ENCODE assay signal across 20 cellular contexts in genomic region chr15:44765036-44765435, GRCh38. TPM values are rescaled to one million over a fixed set of nuclear protein-coding genes. Genes with fewer than 3 reads are reported as not detected.
DNase-seq lines count a peak whose midpoint lies in the region; ATAC-seq, FAIRE-seq and TF ChIP-seq lines count a peak whose summit lies in the region.
"Had no signal": no experiment of that assay in that cellular context is flagged by ENCODE, and none has a peak within 500 bp of the region (broad histone marks: within the 10 kb centered on the region; RNA-seq: fewer than 3 reads in every experiment).

No MANE protein-coding gene starts in this region.

- H3K4me1 ChIP-seq in GM23248 (ENCODE audit: insufficient read depth) (no peaks in the 10 kb centered on the region), K562 (replicated peaks in 1 of 2; ENCODE audit: control insufficient read depth in 2 of 2, insufficient read depth in 2 of 2, low read length in 2 of 2) (no peaks in the 10 kb centered on the region)
- H3K4me1 ChIP-seq: HAP-1 had no signal

- H3K9me3 ChIP-seq in GM23248 (ENCODE audit: low read depth), result no peaks in the 10 kb centered on the region
- H3K9me3 ChIP-seq in K562 (replicated peaks; ENCODE audit: control insufficient read depth, insufficient read depth, low read depth, low read length), result no peaks in the 10 kb centered on the region
- H3K9me3 ChIP-seq: HAP-1 had no signal

- H3K79me2 ChIP-seq in GM23248 (ENCODE audit: insufficient read depth) (no peaks in the 10 kb centered on the region), K562 (ENCODE audit: control insufficient read depth, insufficient read depth, low read length) (no peaks in the 10 kb centered on the region)

- H4K20me1 ChIP-seq in GM23248 (ENCODE audit: insufficient read depth) (no peaks in the 10 kb centered on the region), K562 (replicated peaks; ENCODE audit: control insufficient read depth, insufficient read depth, low read length) (no peaks in the 10 kb centered on the region)

- no peak overlapping the region for H3K4me3 Mint-ChIP-seq in activated CD4-positive, alpha-beta memory T cell treated with anti-CD3 and anti-CD28 coated beads, Interleukin-2, amount 10 ng/mL, durations not matched to agents 7 days and 5 days
- H3K4me3 Mint-ChIP-seq: CD4-positive, alpha-beta memory T cell; HFFc6 had no signal

- H3K36me3 ChIP-seq in GM23248 (ENCODE audit: low read depth) (no peaks in the 10 kb centered on the region), K562 (ENCODE audit: control insufficient read depth, insufficient read depth, low read length) (no peaks in the 10 kb centered on the region)
- H3K36me3 ChIP-seq: HAP-1 had no signal

- H3K27me3 Mint-ChIP-seq in activated CD4-positive, alpha-beta memory T cell treated with anti-CD3 and anti-CD28 coated beads, Interleukin-2, amount 10 ng/mL, durations not matched to agents 7 days and 5 days, result no peaks in the 10 kb centered on the region
- H3K27me3 Mint-ChIP-seq: CD4-positive, alpha-beta memory T cell had no signal

- H3K4me2 ChIP-seq in GM23248 (ENCODE audit: unreplicated experiment) (no peak overlapping the region), K562 (ENCODE audit: insufficient read depth, low read length) (no peak overlapping the region)

- intact Hi-C loops in K562 (cut with micrococcal nuclease), result no loop called here

- no peak for TF ChIP-seq POLR2A in GM12892 (IDR thresholded peaks at IDR 0.05; ENCODE audit: low read depth, low read length)
- TF ChIP-seq POLR2A in K562 (conservative IDR thresholded peaks at IDR 0.05), result no peak

- H3K27me3 ChIP-seq in GM23248 (replicated peaks; ENCODE audit: insufficient read depth) (0 out of 2 replicates have a peak, but pooled peaks cover 4% of the 10 kb centered on the region), K562 (ENCODE audit: control insufficient read depth in 2 of 2, insufficient read depth in 2 of 2, low read length in 2 of 2) (no peaks in the 10 kb centered on the region)

- H3K4me3 ChIP-seq in GM23248 (no peak overlapping the region), K562 (no peak overlapping the region)
- H3K4me3 ChIP-seq: HAP-1 had no signal

- H3K9me1 ChIP-seq in K562 (ENCODE audit: control insufficient read depth, insufficient read depth, low read length), result no peaks in the 10 kb centered on the region

- no peak for TF ChIP-seq EP300 in K562 (IDR thresholded peaks at IDR 0.05; ENCODE audit: low read length)

- POLR2A ChIA-PET in K562 (lab: Yijun Ruan, JAX), result interaction anchor here (1.1 to 1.3 kb wide), 3 partner anchors 11 to 27 kb away, joined by 3 to 4 read pairs (median 4); no protein-coding TSS in a partner anchor
- POLR2A ChIA-PET in activated CD4-positive, alpha-beta memory T cell treated with anti-CD3 and anti-CD28 coated beads, Interleukin-2, amount 10 ng/mL, durations not matched to agents 7 days and 5 days (lab: Charles Lee), result no interaction called here

- H3K9me2 ChIP-seq in GM23248 (ENCODE audit: insufficient read depth), result no peaks in the 10 kb centered on the region

- H3K9me3 Mint-ChIP-seq in activated CD4-positive, alpha-beta memory T cell treated with anti-CD3 and anti-CD28 coated beads, Interleukin-2, amount 10 ng/mL, durations not matched to agents 7 days and 5 days, result peaks cover 4% of the 10 kb centered on the region

- BruUV-seq in K562 (replicated peaks; lab: Mats Ljungman, UMichigan), result no TSS peak

- H3K9ac ChIP-seq in GM23248 (no peak overlapping the region), K562 (ENCODE audit: insufficient read depth in 1 of 2, low read depth in 2 of 2, low read length in 2 of 2) (no peak overlapping the region)

- DNase-seq in GM12892 (ENCODE audit: insufficient read length), result no peak
- peak; percentile 10 for DNase-seq in GM23248
- no peak for DNase-seq in K562 (ENCODE audit: extremely low read depth in 1 of 4, low spot score in 3 of 4)
- DNase-seq in activated CD4-positive, alpha-beta memory T cell treated with anti-CD3 and anti-CD28 coated beads, Interleukin-2, amount 10 ng/mL, durations not matched to agents 7 days and 5 days, result no peak
- DNase-seq: C1 segment of cervical spinal cord; Calu3; CD4-positive, alpha-beta memory T cell; COR-L47; DMS53; DMS79 treated with DMSO at 0.1 percent for 48 hours; GF-D8; GOT3; HFFc6 had no signal

- CTCF ChIA-PET in K562 (lab: Yijun Ruan, JAX; ENCODE audit: low intra/inter-chr PET ratio), result no interaction called here
- CTCF ChIA-PET in activated CD4-positive, alpha-beta memory T cell treated with anti-CD3 and anti-CD28 coated beads, Interleukin-2, amount 10 ng/mL, durations not matched to agents 7 days and 5 days (lab: Charles Lee), result interaction anchor here (1.6 kb wide), 1 partner anchor 27 kb away, joined by 6 read pairs; no protein-coding TSS in a partner anchor

- FAIRE-seq in GM12892 (lab: Jason Lieb, UNC), result peak; percentile 38
- FAIRE-seq in K562 (lab: Jason Lieb, UNC), result no peak
- FAIRE-seq: GM12891, GM19239, H54 had no signal

- in situ Hi-C loops in GM23248 (cut with MboI), result no loop called here
- in situ Hi-C loops in K562 (cut with MboI), result no loop called here

- no peak for TF ChIP-seq RAD21 in K562 (CRISPR knock-in tag; conservative IDR thresholded peaks at IDR 0.05 in 1 of 2, IDR thresholded peaks at IDR 0.05 in 1 of 2)

- WGBS in GM23248 (ENCODE audit: low coverage in 1 of 2, low lambda C conversion rate in 2 of 2, missing lambda C conversion rate in 2 of 2), 2 experiments, result 11 to 17% methylated on average over 3 of the region's 3 CpGs
- 0% methylated on average over 3 of the region's 3 CpGs for WGBS in K562 (ENCODE audit: insufficient coverage, low coverage, missing lambda C conversion rate)

- H2AFZ ChIP-seq in GM23248 (no peak overlapping the region), K562 (ENCODE audit: low read depth, low read length) (peak overlapping the region; percentile 38)

- peaks cover 46% of the 10 kb centered on the region for H3K36me3 Mint-ChIP-seq in activated CD4-positive, alpha-beta memory T cell treated with anti-CD3 and anti-CD28 coated beads, Interleukin-2, amount 10 ng/mL, durations not matched to agents 7 days and 5 days (ENCODE audit: low read depth)

- H3K4me1 Mint-ChIP-seq in activated CD4-positive, alpha-beta memory T cell treated with anti-CD3 and anti-CD28 coated beads, Interleukin-2, amount 10 ng/mL, durations not matched to agents 7 days and 5 days, result no peaks in the 10 kb centered on the region
- H3K4me1 Mint-ChIP-seq: CD4-positive, alpha-beta memory T cell had no signal

- no peaks in the 10 kb centered on the region for H3F3A ChIP-seq in GM23248 (ENCODE audit: insufficient read depth)

- ATAC-seq in K562 (no peak), GM18868 (IDR thresholded peaks at IDR 0.05; ENCODE audit: unreplicated experiment) (no peak)

- no peak for TF ChIP-seq CTCF in K562 (IDR thresholded peaks at IDR 0.05 in 2 of 3, conservative IDR thresholded peaks at IDR 0.05 in 1 of 3; ENCODE audit: insufficient read depth in 2 of 3, low read depth in 1 of 3, low read length in 3 of 3)

- no peak overlapping the region for H3K27ac Mint-ChIP-seq in activated CD4-positive, alpha-beta memory T cell treated with anti-CD3 and anti-CD28 coated beads, Interleukin-2, amount 10 ng/mL, durations not matched to agents 7 days and 5 days
- H3K27ac Mint-ChIP-seq: CD4-positive, alpha-beta memory T cell; HFFc6 had no signal

- no peak overlapping the region for H3K27ac ChIP-seq in GM23248
- H3K27ac ChIP-seq in K562 (ENCODE audit: extremely low read depth, low read depth, low read length), result no peak overlapping the region

RNA-seq across cellular contexts. Expression of gene TRIM69, which starts 28.7 kb away (rescaled TPM):
- 41.6 TPM for polyA plus RNA-seq in GM12892 (2012; ENCODE audit: missing spikeins)
- 9.2 and 9.7 TPM in 2 replicates for total RNA-seq in GM23248 (2014; rRNA removed; shearing (Covaris generic))
- 8.9 and 9.8 TPM in 2 replicates for polyA plus RNA-seq in GM23248 (2016; fragmentation: Nextera tagmentation; extraction: Ambion mirVana)
- total RNA-seq in K562 (2011; cell fraction: chromatin; rRNA removed; ENCODE audit: low replicate concordance), result 0.93 and 2.2 TPM in 2 replicates
- 1.0 and 1.1 TPM in 2 replicates for total RNA-seq in K562 (2011; cell fraction: nucleolus; rRNA removed)
- 1.0 and 1.8 TPM in 2 replicates for total RNA-seq in K562 (2011; cell fraction: nucleoplasm; rRNA removed)
- 1.5 and 1.8 TPM in 2 replicates for total RNA-seq in K562 (2014; rRNA removed)
- 2.2 and 2.6 TPM in 2 replicates for total RNA-seq in K562 (2014; rRNA removed; fragmentation: Illumina TruSeq; extraction: Trizol)
- total RNA-seq in K562 (2015; rRNA removed; fragmentation: Illumina TruSeq; extraction: Trizol), result 4.0 and 4.3 TPM in 2 replicates
- 3.2 and 4.1 TPM in 2 replicates for total RNA-seq in K562 (2021)
- polyA plus RNA-seq in K562 (2011; rRNA removed), result 3.3 and 4.1 TPM in 2 replicates
- 1.2 and 2.3 TPM in 2 replicates for polyA plus RNA-seq in K562 (2011; cell fraction: cytosol; rRNA removed)
- 1.7 and 2.2 TPM in 2 replicates for polyA plus RNA-seq in K562 (2011; cell fraction: nucleus; rRNA removed)
- 4.2 and 5.9 TPM in 2 replicates for polyA plus RNA-seq in K562 (2012)
- polyA plus RNA-seq in K562 (2014; fragmentation: Illumina TruSeq; extraction: Trizol), result 2.6 and 3.8 TPM in 2 replicates
- polyA plus RNA-seq in K562 (2014; fragmentation: Nextera tagmentation; extraction: Ambion mirVana), result 1 to 10 TPM; 1.0 to 1.6 TPM
- 2.0 and 2.3 TPM in 2 replicates for polyA plus RNA-seq in K562 (2014; rRNA removed)
- 3.5 and 4.3 TPM in 2 replicates for polyA minus RNA-seq in K562 (2011; rRNA and poly(A)+ RNA removed)
- 0.95 and 1.7 TPM in 2 replicates for polyA minus RNA-seq in K562 (2011; cell fraction: cytosol; rRNA and poly(A)+ RNA removed)
- 0.67 and 1.9 TPM in 2 replicates for polyA minus RNA-seq in K562 (2011; cell fraction: nucleus; rRNA and poly(A)+ RNA removed)
- 10 to 100 TPM; 83.4 to 88.2 TPM for total RNA-seq in activated CD4-positive, alpha-beta memory T cell treated with anti-CD3 and anti-CD28 coated beads, Interleukin-2, amount 10 ng/mL, durations not matched to agents 7 days and 5 days

RNA-seq across cellular contexts. Expression of gene B2M, which starts 53.7 kb away (rescaled TPM):
- polyA plus RNA-seq in GM12892 (2012; ENCODE audit: missing spikeins), result 10,745 TPM
- total RNA-seq in GM23248 (2014; rRNA removed; shearing (Covaris generic)), result 1,965 and 2,442 TPM in 2 replicates
- 3,590 and 3,619 TPM in 2 replicates for polyA plus RNA-seq in GM23248 (2016; fragmentation: Nextera tagmentation; extraction: Ambion mirVana)
- 410 and 624 TPM in 2 replicates for total RNA-seq in K562 (2011; cell fraction: chromatin; rRNA removed; ENCODE audit: low replicate concordance)
- total RNA-seq in K562 (2011; cell fraction: nucleolus; rRNA removed), result 454 and 493 TPM in 2 replicates
- 734 and 781 TPM in 2 replicates for total RNA-seq in K562 (2011; cell fraction: nucleoplasm; rRNA removed)
- total RNA-seq in K562 (2014; rRNA removed), result 508 and 518 TPM in 2 replicates
- total RNA-seq in K562 (2014; rRNA removed; fragmentation: Illumina TruSeq; extraction: Trizol), result 872 and 963 TPM in 2 replicates
- total RNA-seq in K562 (2015; rRNA removed; fragmentation: Illumina TruSeq; extraction: Trizol), result 938 and 983 TPM in 2 replicates
- 460 and 518 TPM in 2 replicates for total RNA-seq in K562 (2021)
- polyA plus RNA-seq in K562 (2011; rRNA removed), result 1,201 and 1,654 TPM in 2 replicates
- polyA plus RNA-seq in K562 (2011; cell fraction: cytosol; rRNA removed), result 1,148 and 3,009 TPM in 2 replicates
- 172 and 337 TPM in 2 replicates for polyA plus RNA-seq in K562 (2011; cell fraction: nucleus; rRNA removed)
- 946 and 1,158 TPM in 2 replicates for polyA plus RNA-seq in K562 (2012)
- polyA plus RNA-seq in K562 (2014; fragmentation: Illumina TruSeq; extraction: Trizol), result 1,667 and 1,763 TPM in 2 replicates
- 1,000 to 10,000 TPM; 2,823 to 3,138 TPM for polyA plus RNA-seq in K562 (2014; fragmentation: Nextera tagmentation; extraction: Ambion mirVana)
- polyA plus RNA-seq in K562 (2014; rRNA removed), result 981 and 1,032 TPM in 2 replicates
- polyA minus RNA-seq in K562 (2011; rRNA and poly(A)+ RNA removed), result 659 and 661 TPM in 2 replicates
- polyA minus RNA-seq in K562 (2011; cell fraction: cytosol; rRNA and poly(A)+ RNA removed), result 257 and 286 TPM in 2 replicates
- 69.7 and 112 TPM in 2 replicates for polyA minus RNA-seq in K562 (2011; cell fraction: nucleus; rRNA and poly(A)+ RNA removed)
- total RNA-seq in activated CD4-positive, alpha-beta memory T cell treated with anti-CD3 and anti-CD28 coated beads, Interleukin-2, amount 10 ng/mL, durations not matched to agents 7 days and 5 days, result 1,000 to 10,000 TPM; 9,723 to 9,975 TPM

RNA-seq across cellular contexts. Expression of gene PATL2, which starts 53.9 kb away (rescaled TPM):
- polyA plus RNA-seq in GM12892 (2012; ENCODE audit: missing spikeins), result 12.6 TPM
- total RNA-seq in GM23248 (2014; rRNA removed; shearing (Covaris generic)), result not detected in 2 replicates
- polyA plus RNA-seq in GM23248 (2016; fragmentation: Nextera tagmentation; extraction: Ambion mirVana), result 0.26 TPM in 1 of 2 replicates, not detected in the other
- 4.1 and 4.5 TPM in 2 replicates for total RNA-seq in K562 (2011; cell fraction: chromatin; rRNA removed; ENCODE audit: low replicate concordance)
- 2.2 and 2.5 TPM in 2 replicates for total RNA-seq in K562 (2011; cell fraction: nucleolus; rRNA removed)
- 2.1 and 3.6 TPM in 2 replicates for total RNA-seq in K562 (2011; cell fraction: nucleoplasm; rRNA removed)
- 0.20 and 1.1 TPM in 2 replicates for total RNA-seq in K562 (2014; rRNA removed)
- 0.41 and 0.69 TPM in 2 replicates for total RNA-seq in K562 (2014; rRNA removed; fragmentation: Illumina TruSeq; extraction: Trizol)
- 0.98 and 1.2 TPM in 2 replicates for total RNA-seq in K562 (2015; rRNA removed; fragmentation: Illumina TruSeq; extraction: Trizol)
- 0.60 and 0.86 TPM in 2 replicates for total RNA-seq in K562 (2021)
- polyA plus RNA-seq in K562 (2011; rRNA removed), result 0.68 and 1.7 TPM in 2 replicates
- 0.30 and 1.1 TPM in 2 replicates for polyA plus RNA-seq in K562 (2011; cell fraction: cytosol; rRNA removed)
- 7.3 and 7.5 TPM in 2 replicates for polyA plus RNA-seq in K562 (2011; cell fraction: nucleus; rRNA removed)
- polyA plus RNA-seq in K562 (2012), result 0.92 and 3.6 TPM in 2 replicates
- 0.91 and 1.2 TPM in 2 replicates for polyA plus RNA-seq in K562 (2014; fragmentation: Illumina TruSeq; extraction: Trizol)
- under 1 TPM; 0.77 to 0.89 TPM for polyA plus RNA-seq in K562 (2014; fragmentation: Nextera tagmentation; extraction: Ambion mirVana)
- polyA plus RNA-seq in K562 (2014; rRNA removed), result 0.42 and 0.55 TPM in 2 replicates
- 0.14 and 1.5 TPM in 2 replicates for polyA minus RNA-seq in K562 (2011; rRNA and poly(A)+ RNA removed)
- not detected in 2 replicates for polyA minus RNA-seq in K562 (2011; cell fraction: cytosol; rRNA and poly(A)+ RNA removed)
- 1.1 and 2.1 TPM in 2 replicates for polyA minus RNA-seq in K562 (2011; cell fraction: nucleus; rRNA and poly(A)+ RNA removed)
- 10 to 100 TPM; 36.3 to 36.8 TPM for total RNA-seq in activated CD4-positive, alpha-beta memory T cell treated with anti-CD3 and anti-CD28 coated beads, Interleukin-2, amount 10 ng/mL, durations not matched to agents 7 days and 5 days
- total RNA-seq: A172, G401 had no signal

Comparison
In these comparisons a context has a peak if more than half of its experiments do, and no peak if none do; other contexts are left out.
1. RNA of gene PATL2, which starts 53.9 kb away (total RNA-seq): 36.3 to 36.8 TPM in activated CD4-positive, alpha-beta memory T cell treated with anti-CD3 and anti-CD28 coated beads, Interleukin-2, amount 10 ng/mL, durations not matched to agents 7 days and 5 days; 0.20 to 4.5 TPM in K562 and not detected in GM23248; every median in the first group is over 4 times any median in the second.